ENCODE assay signal across 2 cellular contexts in the genomic region with DNA sequence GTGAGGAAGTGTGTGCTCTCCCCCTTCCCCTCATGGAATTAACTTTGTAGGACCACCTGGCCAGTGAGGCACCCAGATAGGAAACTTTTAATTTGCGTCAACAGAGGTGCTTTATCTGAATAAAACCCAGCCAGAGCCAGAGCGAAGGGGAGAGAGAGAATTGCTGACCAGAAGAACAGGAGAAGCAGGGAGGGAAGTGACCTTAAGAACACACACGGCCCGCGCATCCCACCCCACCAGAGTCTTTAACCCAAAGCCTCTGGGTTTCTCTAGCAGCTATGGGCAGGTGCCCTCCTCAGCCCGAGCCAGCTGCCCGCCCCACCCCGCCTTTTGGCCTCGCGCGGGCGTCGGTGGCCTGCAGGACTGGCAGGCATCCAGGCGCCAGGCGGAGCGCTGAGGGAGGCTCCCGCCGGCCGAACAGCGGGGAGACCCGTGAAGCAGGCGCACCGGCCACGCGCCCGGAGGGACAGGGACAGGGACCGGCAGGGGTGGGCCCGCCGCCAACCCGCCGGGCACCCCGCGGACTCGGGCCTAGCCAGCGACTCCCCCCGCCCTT.
TF ChIP-seq lines count a peak whose summit lies in the region.

No MANE protein-coding gene starts in this region.

TF ChIP-seq in GM23338, 12 proteins besides CTCF, POLR2A, EP300 and RAD21 (continues in another document):
- TF ChIP-seq, protein P1, sequence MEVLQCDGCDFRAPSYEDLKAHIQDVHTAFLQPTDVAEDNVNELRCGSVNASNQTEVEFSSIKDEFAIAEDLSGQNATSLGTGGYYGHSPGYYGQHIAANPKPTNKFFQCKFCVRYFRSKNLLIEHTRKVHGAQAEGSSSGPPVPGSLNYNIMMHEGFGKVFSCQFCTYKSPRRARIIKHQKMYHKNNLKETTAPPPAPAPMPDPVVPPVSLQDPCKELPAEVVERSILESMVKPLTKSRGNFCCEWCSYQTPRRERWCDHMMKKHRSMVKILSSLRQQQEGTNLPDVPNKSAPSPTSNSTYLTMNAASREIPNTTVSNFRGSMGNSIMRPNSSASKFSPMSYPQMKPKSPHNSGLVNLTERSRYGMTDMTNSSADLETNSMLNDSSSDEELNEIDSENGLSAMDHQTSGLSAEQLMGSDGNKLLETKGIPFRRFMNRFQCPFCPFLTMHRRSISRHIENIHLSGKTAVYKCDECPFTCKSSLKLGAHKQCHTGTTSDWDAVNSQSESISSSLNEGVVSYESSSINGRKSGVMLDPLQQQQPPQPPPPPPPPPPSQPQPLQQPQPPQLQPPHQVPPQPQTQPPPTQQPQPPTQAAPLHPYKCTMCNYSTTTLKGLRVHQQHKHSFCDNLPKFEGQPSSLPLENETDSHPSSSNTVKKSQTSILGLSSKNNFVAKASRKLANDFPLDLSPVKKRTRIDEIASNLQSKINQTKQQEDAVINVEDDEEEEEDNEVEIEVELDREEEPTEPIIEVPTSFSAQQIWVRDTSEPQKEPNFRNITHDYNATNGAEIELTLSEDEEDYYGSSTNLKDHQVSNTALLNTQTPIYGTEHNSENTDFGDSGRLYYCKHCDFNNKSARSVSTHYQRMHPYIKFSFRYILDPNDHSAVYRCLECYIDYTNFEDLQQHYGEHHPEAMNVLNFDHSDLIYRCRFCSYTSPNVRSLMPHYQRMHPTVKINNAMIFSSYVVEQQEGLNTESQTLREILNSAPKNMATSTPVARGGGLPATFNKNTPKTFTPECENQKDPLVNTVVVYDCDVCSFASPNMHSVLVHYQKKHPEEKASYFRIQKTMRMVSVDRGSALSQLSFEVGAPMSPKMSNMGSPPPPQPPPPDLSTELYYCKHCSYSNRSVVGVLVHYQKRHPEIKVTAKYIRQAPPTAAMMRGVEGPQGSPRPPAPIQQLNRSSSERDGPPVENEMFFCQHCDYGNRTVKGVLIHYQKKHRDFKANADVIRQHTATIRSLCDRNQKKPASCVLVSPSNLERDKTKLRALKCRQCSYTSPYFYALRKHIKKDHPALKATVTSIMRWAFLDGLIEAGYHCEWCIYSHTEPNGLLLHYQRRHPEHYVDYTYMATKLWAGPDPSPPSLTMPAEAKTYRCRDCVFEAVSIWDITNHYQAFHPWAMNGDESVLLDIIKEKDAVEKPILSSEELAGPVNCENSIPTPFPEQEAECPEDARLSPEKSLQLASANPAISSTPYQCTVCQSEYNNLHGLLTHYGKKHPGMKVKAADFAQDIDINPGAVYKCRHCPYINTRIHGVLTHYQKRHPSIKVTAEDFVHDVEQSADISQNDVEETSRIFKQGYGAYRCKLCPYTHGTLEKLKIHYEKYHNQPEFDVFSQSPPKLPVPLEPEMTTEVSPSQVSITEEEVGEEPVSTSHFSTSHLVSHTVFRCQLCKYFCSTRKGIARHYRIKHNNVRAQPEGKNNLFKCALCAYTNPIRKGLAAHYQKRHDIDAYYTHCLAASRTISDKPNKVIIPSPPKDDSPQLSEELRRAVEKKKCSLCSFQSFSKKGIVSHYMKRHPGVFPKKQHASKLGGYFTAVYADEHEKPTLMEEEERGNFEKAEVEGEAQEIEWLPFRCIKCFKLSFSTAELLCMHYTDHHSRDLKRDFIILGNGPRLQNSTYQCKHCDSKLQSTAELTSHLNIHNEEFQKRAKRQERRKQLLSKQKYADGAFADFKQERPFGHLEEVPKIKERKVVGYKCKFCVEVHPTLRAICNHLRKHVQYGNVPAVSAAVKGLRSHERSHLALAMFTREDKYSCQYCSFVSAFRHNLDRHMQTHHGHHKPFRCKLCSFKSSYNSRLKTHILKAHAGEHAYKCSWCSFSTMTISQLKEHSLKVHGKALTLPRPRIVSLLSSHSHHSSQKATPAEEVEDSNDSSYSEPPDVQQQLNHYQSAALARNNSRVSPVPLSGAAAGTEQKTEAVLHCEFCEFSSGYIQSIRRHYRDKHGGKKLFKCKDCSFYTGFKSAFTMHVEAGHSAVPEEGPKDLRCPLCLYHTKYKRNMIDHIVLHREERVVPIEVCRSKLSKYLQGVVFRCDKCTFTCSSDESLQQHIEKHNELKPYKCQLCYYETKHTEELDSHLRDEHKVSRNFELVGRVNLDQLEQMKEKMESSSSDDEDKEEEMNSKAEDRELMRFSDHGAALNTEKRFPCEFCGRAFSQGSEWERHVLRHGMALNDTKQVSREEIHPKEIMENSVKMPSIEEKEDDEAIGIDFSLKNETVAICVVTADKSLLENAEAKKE (CRISPR knock-in tag; IDR thresholded peaks at IDR 0.05) = no peak
- TF ChIP-seq NANOG (IDR thresholded peaks at IDR 0.05; ENCODE audit: borderline replicate concordance) = no peak
- no peak for TF ChIP-seq EZH2phosphoT487 (IDR thresholded peaks at IDR 0.05; ENCODE audit: unreplicated experiment)
- no peak for TF ChIP-seq REST (IDR thresholded peaks at IDR 0.05; ENCODE audit: unreplicated experiment)
- TF ChIP-seq STAT1 (IDR thresholded peaks at IDR 0.05; ENCODE audit: unreplicated experiment) = no peak
- TF ChIP-seq, protein P2, sequence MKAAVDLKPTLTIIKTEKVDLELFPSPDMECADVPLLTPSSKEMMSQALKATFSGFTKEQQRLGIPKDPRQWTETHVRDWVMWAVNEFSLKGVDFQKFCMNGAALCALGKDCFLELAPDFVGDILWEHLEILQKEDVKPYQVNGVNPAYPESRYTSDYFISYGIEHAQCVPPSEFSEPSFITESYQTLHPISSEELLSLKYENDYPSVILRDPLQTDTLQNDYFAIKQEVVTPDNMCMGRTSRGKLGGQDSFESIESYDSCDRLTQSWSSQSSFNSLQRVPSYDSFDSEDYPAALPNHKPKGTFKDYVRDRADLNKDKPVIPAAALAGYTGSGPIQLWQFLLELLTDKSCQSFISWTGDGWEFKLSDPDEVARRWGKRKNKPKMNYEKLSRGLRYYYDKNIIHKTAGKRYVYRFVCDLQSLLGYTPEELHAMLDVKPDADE (IDR thresholded peaks at IDR 0.05) = no peak
- no peak for TF ChIP-seq EZH2 (IDR thresholded peaks at IDR 0.05; ENCODE audit: low read depth, unreplicated experiment)
- no peak for TF ChIP-seq CREB1 (CRISPR knock-in tag; IDR thresholded peaks at IDR 0.05; ENCODE audit: low read depth)
- TF ChIP-seq ZNF114 (CRISPR knock-in tag; IDR thresholded peaks at IDR 0.05) = no peak

TF ChIP-seq in SK-N-SH, 30 proteins besides CTCF, POLR2A, EP300 and RAD21:
- TF ChIP-seq POLR2AphosphoS5 (IDR thresholded peaks at IDR 0.05; ENCODE audit: low read depth, low read length) = peak; percentile 31; the same call in 1 of the 2 replicates
- TF ChIP-seq SIN3A (IDR thresholded peaks at IDR 0.05; ENCODE audit: borderline replicate concordance, low read depth, low read length) = no peak
- peak; percentile 34; the same call in 1 of the 2 replicates for TF ChIP-seq TAF1 (IDR thresholded peaks at IDR 0.05; ENCODE audit: borderline replicate concordance, low read depth, low read length)
- TF ChIP-seq, protein P3, sequence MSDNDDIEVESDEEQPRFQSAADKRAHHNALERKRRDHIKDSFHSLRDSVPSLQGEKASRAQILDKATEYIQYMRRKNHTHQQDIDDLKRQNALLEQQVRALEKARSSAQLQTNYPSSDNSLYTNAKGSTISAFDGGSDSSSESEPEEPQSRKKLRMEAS (IDR thresholded peaks at IDR 0.05; ENCODE audit: low read depth) = no peak
- TF ChIP-seq USF1 (IDR thresholded peaks at IDR 0.05; ENCODE audit: borderline replicate concordance, low read depth) = no peak
- TF ChIP-seq NFIC (IDR thresholded peaks at IDR 0.05; ENCODE audit: borderline replicate concordance) = peak; percentile 86
- TF ChIP-seq FOXJ3 (CRISPR knock-in tag; IDR thresholded peaks at IDR 0.05) = peak; percentile 80
- no peak for TF ChIP-seq SMC3 (IDR thresholded peaks at IDR 0.05; ENCODE audit: low read depth, low read length)
- no peak for TF ChIP-seq REST (IDR thresholded peaks at IDR 0.05; ENCODE audit: low read depth, low read length)
- no peak for TF ChIP-seq ZBTB33 (IDR thresholded peaks at IDR 0.05; ENCODE audit: borderline replicate concordance, low read depth)
- TF ChIP-seq JUND (IDR thresholded peaks at IDR 0.05) = no peak
- no peak for TF ChIP-seq RFX5 (IDR thresholded peaks at IDR 0.05; ENCODE audit: low read length)
- no peak for TF ChIP-seq CHD2 (IDR thresholded peaks at IDR 0.05; ENCODE audit: low read length, partially characterized antibody)
- TF ChIP-seq EZH2phosphoT487 (IDR thresholded peaks at IDR 0.05; ENCODE audit: borderline replicate concordance, low read depth) = no peak
- TF ChIP-seq, protein P4, sequence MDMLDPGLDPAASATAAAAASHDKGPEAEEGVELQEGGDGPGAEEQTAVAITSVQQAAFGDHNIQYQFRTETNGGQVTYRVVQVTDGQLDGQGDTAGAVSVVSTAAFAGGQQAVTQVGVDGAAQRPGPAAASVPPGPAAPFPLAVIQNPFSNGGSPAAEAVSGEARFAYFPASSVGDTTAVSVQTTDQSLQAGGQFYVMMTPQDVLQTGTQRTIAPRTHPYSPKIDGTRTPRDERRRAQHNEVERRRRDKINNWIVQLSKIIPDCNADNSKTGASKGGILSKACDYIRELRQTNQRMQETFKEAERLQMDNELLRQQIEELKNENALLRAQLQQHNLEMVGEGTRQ (IDR thresholded peaks at IDR 0.05; ENCODE audit: borderline replicate concordance, low read depth, low read length) = no peak
- peak; percentile 33; the same call in 1 of the 2 replicates for TF ChIP-seq GATA2 (CRISPR knock-in tag; IDR thresholded peaks at IDR 0.05)
- TF ChIP-seq YY1 (IDR thresholded peaks at IDR 0.05; ENCODE audit: low read depth) = 0 out of 2 replicates have a peak, but pooled peaks have one; percentile 5
- no peak for TF ChIP-seq NRF1 (IDR thresholded peaks at IDR 0.05; ENCODE audit: low read depth, low read length)
- TF ChIP-seq GABPA (IDR thresholded peaks at IDR 0.05; ENCODE audit: low read depth) = no peak
- no peak for TF ChIP-seq FOSL2 (IDR thresholded peaks at IDR 0.05; ENCODE audit: borderline replicate concordance, low read depth)
- TF ChIP-seq IRF3 (IDR thresholded peaks at IDR 0.05; ENCODE audit: low read depth, low read length) = no peak
- no peak for TF ChIP-seq RXRA (IDR thresholded peaks at IDR 0.05; ENCODE audit: borderline replicate concordance, low read depth)
- TF ChIP-seq TCF12 (IDR thresholded peaks at IDR 0.05) = peak; percentile 31; the same call in 1 of the 2 replicates
- no peak for TF ChIP-seq FOXM1 (IDR thresholded peaks at IDR 0.05; ENCODE audit: low read depth)
- TF ChIP-seq RCOR1 (IDR thresholded peaks at IDR 0.05; ENCODE audit: low read length) = peak; percentile 25; the same call in 1 of the 2 replicates
- no peak for TF ChIP-seq MEF2A (IDR thresholded peaks at IDR 0.05; ENCODE audit: borderline replicate concordance, low read depth)
- 0 out of 2 replicates have a peak, but pooled peaks have one; percentile 6 for TF ChIP-seq TEAD4 (IDR thresholded peaks at IDR 0.05; ENCODE audit: borderline replicate concordance, insufficient read depth)
- peak; percentile 14; the same call in 1 of the 2 replicates for TF ChIP-seq MXI1 (IDR thresholded peaks at IDR 0.05; ENCODE audit: low read depth, low read length)
- no peak for TF ChIP-seq ELF1 (IDR thresholded peaks at IDR 0.05)
- TF ChIP-seq PBX3 (IDR thresholded peaks at IDR 0.05) = no peak
